In genomic region chr10:78033623-78034470, GRCh38 we compare ENCODE assay signal across 8 cellular contexts. TPM values are rescaled to one million over a fixed set of nuclear protein-coding genes. Genes with fewer than 3 reads are reported as not detected.
DNase-seq lines count a peak whose midpoint lies in the region; ATAC-seq, FAIRE-seq and TF ChIP-seq lines count a peak whose summit lies in the region.

Gene RPS24 (plus strand): TSS chr10:78033863. CDS start chr10:78033902, 39 bp downstream.

- peak within 1 kb of the TSS; percentile 90 for H3K4me3 Mint-ChIP-seq in memory B cell

- CTCF ChIA-PET in H1 (lab: Charles Lee; ENCODE audit: partially characterized antibody) = interaction anchor here (0.6 to 1.4 kb wide), 2 partner anchors 13 to 1358 kb away, joined by 4 to 8 read pairs; no protein-coding TSS in a partner anchor

- H2AFZ ChIP-seq in H1 (ENCODE audit: low read length) = peak within 1 kb of the TSS; percentile 47; the same call in 1 of the 2 replicates

- POLR2A ChIA-PET in H1 (lab: Charles Lee; ENCODE audit: partially characterized antibody) = interaction anchor here (0.6 to 1.5 kb wide), 13 partner anchors 9 to 1246 kb away, joined by 3 to 20 read pairs (median 3); no protein-coding TSS in a partner anchor

- peaks cover 4% of the 10 kb centered on the region; the same call in 1 of the 2 replicates for H3K79me1 ChIP-seq in H1 (ENCODE audit: low read depth, low read length)

- peaks cover 13% of the 10 kb centered on the region for H3K36me3 Mint-ChIP-seq in memory B cell

- H4K91ac ChIP-seq in H1 (replicated peaks; ENCODE audit: insufficient read length, low read length) = peak within 1 kb of the TSS; percentile 61

- peaks cover 14% of the 10 kb centered on the region for H3K23me2 ChIP-seq in H1 (ENCODE audit: low read depth, low read length)

- H3K4me1 Mint-ChIP-seq in memory B cell = peaks cover 33% of the 10 kb centered on the region

- H2BK20ac ChIP-seq in H1 (ENCODE audit: low read length) = 0 out of 2 replicates have a peak within 1 kb of the TSS, but pooled peaks have one; percentile 67

- peaks cover 25 to 46% (median 40%) of the 10 kb centered on the region in 4 experiments for H3K36me3 ChIP-seq in H1 (ENCODE audit: control insufficient read depth in 2 of 4, insufficient read depth in 4 of 4, low read length in 3 of 4)

- peak; percentile 33 for FAIRE-seq in HTR-8/SVneo (lab: Jason Lieb, UNC)
- peak; percentile 77 for FAIRE-seq in H1 (lab: Jason Lieb, UNC)

- peak within 1 kb of the TSS; percentile 83; the same call in 1 of the 2 replicates for H3K27ac ChIP-seq in H1 (ENCODE audit: low read depth, low read length)

- H3K9ac ChIP-seq in H1 (replicated peaks in 1 of 4; ENCODE audit: extremely low read depth in 1 of 4, low read depth in 3 of 4, low read length in 3 of 4) = peak within 1 kb of the TSS; percentile 78 to 91 (median 87)

- peak in 1 of 3 experiments; percentile 11; a peak in 1 of 4 replicates for TF ChIP-seq CTCF in H1 (IDR thresholded peaks at IDR 0.05; ENCODE audit: control extremely low read depth in 1 of 3, insufficient read depth in 1 of 3, low read depth in 1 of 3, low read length in 3 of 3)

- H3K4me1 ChIP-seq in H1 (replicated peaks in 1 of 4; ENCODE audit: control insufficient read depth in 3 of 4, insufficient read depth in 4 of 4, low read length in 3 of 4) = peaks cover 13 to 27% (median 21%) of the 10 kb centered on the region in 4 experiments

- peaks cover 1% of the 10 kb centered on the region for H3K9me3 Mint-ChIP-seq in memory B cell

- H3K14ac ChIP-seq in H1 (ENCODE audit: insufficient read length) = no peak within 1 kb of the TSS

- peak within 1 kb of the TSS; percentile 57; the same call in 1 of the 2 replicates for H2AK5ac ChIP-seq in H1 (ENCODE audit: low read depth, low read length)

- no peaks in the 10 kb centered on the region for H3K27me3 Mint-ChIP-seq in memory B cell

- H2BK5ac ChIP-seq in H1 (ENCODE audit: low read depth, low read length) = peak within 1 kb of the TSS; percentile 94; the same call in 1 of the 2 replicates

- 0 out of 2 replicates have a peak within 1 kb of the TSS, but pooled peaks have one; percentile 72 for H2BK12ac ChIP-seq in H1 (ENCODE audit: low read depth, low read length)

- peak within 1 kb of the TSS; percentile 66 for H3K56ac ChIP-seq in H1 (replicated peaks; ENCODE audit: insufficient read length, low read depth, low read length)

- peak; percentile 89 for DNase-seq in COLO829 (ENCODE audit: low spot score)
- peak; percentile 93 for DNase-seq in HTR-8/SVneo (ENCODE audit: insufficient read length, low spot score)
- DNase-seq in NOMO-1 treated with dmso at 0.1 percent for 144 hours (lab: John Stamatoyannopoulos, UW; ENCODE audit: unreplicated experiment) = peak; percentile 98
- peak; percentile 77 to 83 (median 83) for DNase-seq in activated CD8-positive, alpha-beta memory T cell treated with anti-CD3 and anti-CD28 coated beads for 48 hours (ENCODE audit: low read depth in 2 of 3, low spot score in 2 of 3)
- peak; percentile 90 to 93 for DNase-seq in H1 (ENCODE audit: low read depth in 1 of 2, low spot score in 2 of 2)
- peak; percentile 93 to 94 for DNase-seq in memory B cell (ENCODE audit: low spot score in 2 of 2)
- peak; percentile 81 for DNase-seq in stimulated activated CD8-positive, alpha-beta memory T cell treated with anti-CD3 and anti-CD28 coated beads, Interleukin-12 subunit alpha, Interleukin-12 subunit beta, amount 100 ng/mL, for 24 hours (ENCODE audit: extremely low read depth)

- H3K23ac ChIP-seq in H1 (ENCODE audit: insufficient read length) = no peak within 1 kb of the TSS

- peak within 1 kb of the TSS; percentile 87 for H3K4ac ChIP-seq in H1 (replicated peaks; ENCODE audit: insufficient read length, low read depth, low read length)

- ATAC-seq in GM21367 (IDR thresholded peaks at IDR 0.05; ENCODE audit: unreplicated experiment) (peak; percentile 81), memory B cell (ENCODE audit: low read depth) (peak; percentile 85)

- peak within 1 kb of the TSS; percentile 27 for H4K5ac ChIP-seq in H1 (ENCODE audit: insufficient read length, low read depth, low read length)

- no peaks in the 10 kb centered on the region for H3K9me3 ChIP-seq in H1 (ENCODE audit: insufficient read depth in 2 of 2, low read depth in 1 of 2, low read length in 1 of 2)

- TF ChIP-seq POLR2A in H1 (IDR thresholded peaks at IDR 0.05; ENCODE audit: control extremely low read depth in 1 of 2, low read depth in 2 of 2, low read length in 2 of 2) = peak; percentile 97 to 98

- H3K4me2 ChIP-seq in H1 (ENCODE audit: insufficient read depth in 1 of 2, low read depth in 2 of 2, low read length in 2 of 2) = peak within 1 kb of the TSS; percentile 75 to 89

- WGBS in H1 (ENCODE audit: extremely low coverage in 1 of 2, insufficient coverage in 1 of 2, insufficient read length in 1 of 2, insufficient replicate concordance in 2 of 2, low coverage in 1 of 2, low lambda C conversion rate in 2 of 2, missing lambda C conversion rate in 1 of 2), 2 experiments = 0% methylated on average over 50 of the region's 55 CpGs; no CpG with 5 or more reads in 1 of the 2 experiments

- H3K27me3 ChIP-seq in H1 (replicated peaks in 1 of 4; ENCODE audit: control insufficient read depth in 3 of 4, extremely low read depth in 1 of 4, insufficient read depth in 3 of 4, low read length in 3 of 4) = no peaks in the 10 kb centered on the region; a peak in 2 of 7 replicates

- H4K20me1 ChIP-seq in H1 (replicated peaks in 1 of 2; ENCODE audit: control insufficient read depth in 1 of 2, insufficient read depth in 2 of 2, low read length in 2 of 2) = peaks cover 18 to 28% of the 10 kb centered on the region in 2 experiments

- peak within 1 kb of the TSS; percentile 96 for H3K18ac ChIP-seq in H1 (ENCODE audit: extremely low read depth, low read length)

- H3K79me2 ChIP-seq in H1 (ENCODE audit: control insufficient read depth in 1 of 2, insufficient read depth in 2 of 2, low read length in 2 of 2) = peaks cover 20 to 56% of the 10 kb centered on the region in 2 experiments

- no peak for TF ChIP-seq EP300 in H1 (IDR thresholded peaks at IDR 0.05; ENCODE audit: borderline replicate concordance in 1 of 2, low read depth in 2 of 2, low read length in 2 of 2)

- no peak within 1 kb of the TSS for H2BK15ac ChIP-seq in H1 (ENCODE audit: low read length)

- H3K4me3 ChIP-seq in H1 (ENCODE audit: extremely low read depth in 1 of 4, insufficient read depth in 2 of 4, low read depth in 3 of 4, low read length in 4 of 4) = peak within 1 kb of the TSS; percentile 83 to 96 (median 93)

- H4K8ac ChIP-seq in H1 (ENCODE audit: extremely low read depth, insufficient read depth, low read length) = peak within 1 kb of the TSS; percentile 98

- peak within 1 kb of the TSS; percentile 88 for H3K27ac Mint-ChIP-seq in memory B cell

- TF ChIP-seq RAD21 in H1 (IDR thresholded peaks at IDR 0.05 in 1 of 2, conservative IDR thresholded peaks at IDR 0.05 in 1 of 2; ENCODE audit: low read depth in 2 of 2, low read length in 2 of 2) = no peak

- no peak within 1 kb of the TSS for H2BK120ac ChIP-seq in H1 (replicated peaks; ENCODE audit: low read depth, low read length)

TF ChIP-seq in H1, 55 proteins besides CTCF, POLR2A, EP300 and RAD21 (continues in another document):
- TF ChIP-seq GTF2F1 (IDR thresholded peaks at IDR 0.05; ENCODE audit: borderline replicate concordance, low read depth, low read length) = peak; percentile 75; the same call in 1 of the 2 replicates
- no peak for TF ChIP-seq TEAD4 (IDR thresholded peaks at IDR 0.05; ENCODE audit: low read depth, low read length)
- TF ChIP-seq TBP (IDR thresholded peaks at IDR 0.05; ENCODE audit: low read depth, low read length) = peak; percentile 97
- no peak; the same call in 1 of the 2 replicates for TF ChIP-seq CHD2 (IDR thresholded peaks at IDR 0.05; ENCODE audit: low read length)
- TF ChIP-seq TAF7 (optimal IDR thresholded peaks at IDR 0.05; ENCODE audit: borderline replicate concordance, low read depth, low read length) = peak; percentile 99
- peak; percentile 88 for TF ChIP-seq CEBPB (IDR thresholded peaks at IDR 0.05; ENCODE audit: low read depth, low read length)
- TF ChIP-seq SIN3A (conservative IDR thresholded peaks at IDR 0.05 in 1 of 2, IDR thresholded peaks at IDR 0.05 in 1 of 2; ENCODE audit: low read depth in 1 of 2, low read length in 2 of 2) = peak; percentile 77 to 82; a peak in 2 of 4 replicates
- peak; percentile 98 for TF ChIP-seq POLR2AphosphoS5 (IDR thresholded peaks at IDR 0.05; ENCODE audit: low read depth, low read length)
- 0 out of 2 replicates have a peak, but pooled peaks have one; percentile 14 for TF ChIP-seq SRF (IDR thresholded peaks at IDR 0.05; ENCODE audit: low read depth, low read length)
- peak; percentile 61 for TF ChIP-seq CREB1 (IDR thresholded peaks at IDR 0.05)
- peak; percentile 89; the same call in 1 of the 2 replicates for TF ChIP-seq EGR1 (IDR thresholded peaks at IDR 0.05; ENCODE audit: borderline replicate concordance, low read depth, low read length)
- peak; percentile 86 for TF ChIP-seq MAX (IDR thresholded peaks at IDR 0.05)
- peak; percentile 21; the same call in 1 of the 2 replicates for TF ChIP-seq CHD1 (IDR thresholded peaks at IDR 0.05; ENCODE audit: low read depth, low read length)
- peak; percentile 96 for TF ChIP-seq BACH1 (IDR thresholded peaks at IDR 0.05; ENCODE audit: low read length)
- TF ChIP-seq ASH2L (IDR thresholded peaks at IDR 0.05; ENCODE audit: low read length) = peak; percentile 75
- TF ChIP-seq YY1 (IDR thresholded peaks at IDR 0.05; ENCODE audit: low read depth, low read length) = peak; percentile 79
- 0 out of 2 replicates have a peak, but pooled peaks have one; percentile 28 for TF ChIP-seq RXRA (IDR thresholded peaks at IDR 0.05; ENCODE audit: insufficient read depth, low read depth, low read length)

RNA-seq across cellular contexts. Expression of gene RPS24, which starts in this region (rescaled TPM):
- 2,128 and 2,149 TPM in 2 replicates for total RNA-seq in H1 (2021; fragmentation: NEBNext Ultra II Directional; extraction: Animal tissue kit (Norgen Biotek cat#: 25700))
- 2,240 and 3,943 TPM in 2 replicates for polyA plus RNA-seq in H1 (2011; rRNA removed)
- 4,851 TPM for polyA plus RNA-seq in H1 (2011; cell fraction: cytosol; rRNA removed)
- polyA plus RNA-seq in H1 (2011; cell fraction: nucleus; rRNA removed) = 967 TPM
- polyA plus RNA-seq in H1 (2012, experiment 1 of 2) = 3,399 to 4,766 TPM (median 3,912 TPM) in 4 replicates
- 2,023 TPM for polyA plus RNA-seq in H1 (2012, experiment 2 of 2)
- polyA plus RNA-seq in H1 (2013, experiment 1 of 2) = 5,721 TPM
- 5,662 TPM for polyA plus RNA-seq in H1 (2013, experiment 2 of 2)
- 705 and 1,068 TPM in 2 replicates for polyA minus RNA-seq in H1 (2011; rRNA and poly(A)+ RNA removed)
- 708 TPM for polyA minus RNA-seq in H1 (2011; cell fraction: cytosol; rRNA and poly(A)+ RNA removed)
- 1,078 TPM for polyA minus RNA-seq in H1 (2011; cell fraction: nucleus; rRNA and poly(A)+ RNA removed)

Comparison
In these comparisons a context has a peak if more than half of its experiments do, and no peak if none do; other contexts are left out.
1. Peak in every context shown above with its lines: DNase-seq, ATAC-seq, H3K4me3 ChIP-seq and H3K27ac ChIP-seq.